In genomic region chr12:133037207-133038005, GRCh38 we compare ENCODE assay signal across 8 cellular contexts. TPM values are rescaled to one million over a fixed set of nuclear protein-coding genes. Genes with fewer than 3 reads are reported as not detected.
DNase-seq lines count a peak whose midpoint lies in the region; ATAC-seq and TF ChIP-seq lines count a peak whose summit lies in the region.

Gene ZNF84 (plus strand): TSS chr12:133037509. CDS start chr12:133041468, 3,959 bp downstream.

- POLR2A ChIA-PET in activated CD4-positive, alpha-beta T cell treated with anti-CD3 and anti-CD28 coated beads, Interleukin-2, amount 10 ng/mL, durations not matched to agents 7 days and 5 days (lab: Charles Lee): no interaction called here

- no peaks in the 10 kb centered on the region; the same call in 1 of the 2 replicates for H3K4me1 ChIP-seq in BLaER1

- peaks cover 80% of the 10 kb centered on the region for H3K9me3 ChIP-seq in BLaER1

- DNase-seq in NCI-H69 (lab: John Stamatoyannopoulos, UW) (peak; percentile 99), coronary artery (ENCODE audit: low spot score) (peak; percentile 98)
- DNase-seq in activated CD4-positive, alpha-beta T cell treated with anti-CD3 and anti-CD28 coated beads, Interleukin-2, amount 10 ng/mL, durations not matched to agents 7 days and 5 days: peak; percentile 98
- DNase-seq in stimulated activated CD4-positive, alpha-beta T cell treated with anti-CD3 and anti-CD28 coated beads, Interleukin-1b, Interleukin-23, amount 100 ng/mL, for 4 hours (ENCODE audit: low read depth in 2 of 2): peak; percentile 94 to 95

- CTCF ChIA-PET in activated CD4-positive, alpha-beta T cell treated with anti-CD3 and anti-CD28 coated beads, Interleukin-2, amount 10 ng/mL, durations not matched to agents 7 days and 5 days (lab: Charles Lee): interaction anchor here (1.1 kb wide), 1 partner anchor 92 kb away, joined by 3 read pairs; the partner anchor contains the start of gene ZNF891

- ATAC-seq in GM19328 (IDR thresholded peaks at IDR 0.05; ENCODE audit: unreplicated experiment) (peak; percentile 92), HG03520 (IDR thresholded peaks at IDR 0.05; ENCODE audit: unreplicated experiment) (peak; percentile 88)

- H3K36me3 Mint-ChIP-seq in activated CD4-positive, alpha-beta T cell treated with anti-CD3 and anti-CD28 coated beads, Interleukin-2, amount 10 ng/mL, durations not matched to agents 7 days and 5 days (ENCODE audit: low read depth): peaks cover 55% of the 10 kb centered on the region

- peak within 1 kb of the TSS; percentile 88 for H3K4me3 Mint-ChIP-seq in activated CD4-positive, alpha-beta T cell treated with anti-CD3 and anti-CD28 coated beads, Interleukin-2, amount 10 ng/mL, durations not matched to agents 7 days and 5 days

- peaks cover 14% of the 10 kb centered on the region for H3K4me1 Mint-ChIP-seq in activated CD4-positive, alpha-beta T cell treated with anti-CD3 and anti-CD28 coated beads, Interleukin-2, amount 10 ng/mL, durations not matched to agents 7 days and 5 days

- no peak for TF ChIP-seq CTCF in coronary artery (IDR thresholded peaks at IDR 0.05)

- H3K27me3 ChIP-seq in BLaER1 (no peaks in the 10 kb centered on the region), layer of hippocampus (ENCODE audit: control insufficient read depth, insufficient read depth, low read length) (no peaks in the 10 kb centered on the region)

- peak within 1 kb of the TSS; percentile 72 for H3K4me2 ChIP-seq in BLaER1

- no peaks in the 10 kb centered on the region for H4K20me1 ChIP-seq in BLaER1

- H3K27ac ChIP-seq in BLaER1: peak within 1 kb of the TSS; percentile 97
- H3K27ac ChIP-seq in coronary artery: peak within 1 kb of the TSS; percentile 90 to 95
- H3K27ac ChIP-seq in layer of hippocampus (ENCODE audit: low read depth, low read length): peak within 1 kb of the TSS; percentile 98

- H3K4me3 ChIP-seq in BLaER1: peak within 1 kb of the TSS; percentile 82
- H3K4me3 ChIP-seq in coronary artery: peak within 1 kb of the TSS; percentile 86

- peak within 1 kb of the TSS; percentile 97 for H3K9ac ChIP-seq in BLaER1

- H3K36me3 ChIP-seq in BLaER1: peaks cover 35% of the 10 kb centered on the region

- H3K9me3 Mint-ChIP-seq in activated CD4-positive, alpha-beta T cell treated with anti-CD3 and anti-CD28 coated beads, Interleukin-2, amount 10 ng/mL, durations not matched to agents 7 days and 5 days: peaks cover 44% of the 10 kb centered on the region

- peaks cover 4% of the 10 kb centered on the region for H3K27me3 Mint-ChIP-seq in activated CD4-positive, alpha-beta T cell treated with anti-CD3 and anti-CD28 coated beads, Interleukin-2, amount 10 ng/mL, durations not matched to agents 7 days and 5 days

- peak within 1 kb of the TSS; percentile 98 for H3K27ac Mint-ChIP-seq in activated CD4-positive, alpha-beta T cell treated with anti-CD3 and anti-CD28 coated beads, Interleukin-2, amount 10 ng/mL, durations not matched to agents 7 days and 5 days

RNA-seq across cellular contexts. Expression of gene ZNF84, which starts in this region (rescaled TPM):
- 10 to 100 TPM; 22.7 to 23.6 TPM for total RNA-seq in activated CD4-positive, alpha-beta T cell treated with anti-CD3 and anti-CD28 coated beads, Interleukin-2, amount 10 ng/mL, durations not matched to agents 7 days and 5 days

Comparison
In these comparisons a context has a peak if more than half of its experiments do, and no peak if none do; other contexts are left out.
1. Peak in every context shown above with its lines: DNase-seq, ATAC-seq, H3K4me3 ChIP-seq and H3K27ac ChIP-seq.